1 cellular context compared by ENCODE assay signal in genomic region chr2:234458466-234458865, GRCh38.
TF ChIP-seq lines count a peak whose summit lies in the region.

No MANE protein-coding gene starts in this region.

TF ChIP-seq in H1, 55 proteins besides CTCF, POLR2A, EP300 and RAD21 (continued from another document):
- TF ChIP-seq USF2 (IDR thresholded peaks at IDR 0.05; ENCODE audit: low read length) (no peak), YY1 (IDR thresholded peaks at IDR 0.05; ENCODE audit: low read depth, low read length) (no peak)
